In the genomic region with DNA sequence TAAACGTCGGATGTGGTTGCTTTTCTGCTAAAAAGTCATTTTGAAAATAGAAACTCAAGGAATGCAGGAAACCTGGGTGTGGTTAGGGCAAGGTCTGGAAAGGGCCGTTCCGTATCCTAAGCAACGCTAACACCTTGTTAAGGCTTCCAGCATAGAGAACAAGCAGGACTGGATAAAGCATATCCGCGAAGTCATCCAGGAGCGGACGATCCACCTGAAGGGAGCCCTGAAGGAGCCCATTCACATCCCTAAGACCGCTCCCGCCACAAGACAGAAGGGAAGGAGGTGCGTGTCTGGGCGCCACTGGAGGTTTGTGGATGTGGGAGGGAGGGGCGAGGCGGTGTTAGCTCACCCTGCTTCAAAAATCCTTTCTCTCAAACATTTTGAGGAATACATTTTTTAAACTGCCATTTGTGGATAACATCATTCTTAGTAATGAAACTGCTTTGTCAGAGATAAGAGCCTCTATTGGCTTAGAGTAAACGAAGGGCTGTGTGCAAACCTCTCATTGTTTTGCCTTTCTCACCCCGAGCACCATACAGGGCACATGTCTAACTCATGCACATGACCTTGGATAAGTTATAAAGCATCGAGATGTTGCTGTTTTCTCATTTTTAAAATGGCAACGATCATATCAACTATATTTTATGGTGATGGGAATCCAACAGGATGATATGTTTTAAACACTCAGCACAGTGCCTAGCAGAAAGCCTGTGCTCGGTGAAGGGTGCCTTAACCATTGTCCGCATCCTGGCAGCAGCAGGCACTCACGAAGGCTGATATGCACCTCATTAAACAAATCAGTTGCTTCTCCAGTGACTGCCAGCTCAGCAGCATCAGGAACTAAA, we compare ENCODE assay signal across 16 cellular contexts.
DNase-seq lines count a peak whose midpoint lies in the region; ATAC-seq, FAIRE-seq and TF ChIP-seq lines count a peak whose summit lies in the region.
"Had no signal": no experiment of that assay in that cellular context is flagged by ENCODE, and none has a peak within 500 bp of the region (broad histone marks: within the 10 kb centered on the region; RNA-seq: fewer than 3 reads in every experiment).

No MANE protein-coding gene starts in this region.

- H3K27ac Mint-ChIP-seq in CD4-positive, CD25-positive, alpha-beta regulatory T cell = peak overlapping the region in 2 of 3 donors; percentile 32 to 49
- H3K27ac Mint-ChIP-seq in T-cell = no peak overlapping the region

- TF ChIP-seq CTCF in PC-3 (conservative IDR thresholded peaks at IDR 0.05; ENCODE audit: low read depth, low read length) = no peak
- no peak for TF ChIP-seq CTCF in dorsolateral prefrontal cortex (IDR thresholded peaks at IDR 0.05 in 54 of 56, conservative IDR thresholded peaks at IDR 0.05 in 2 of 56; ENCODE audit: low read depth in 1 of 56, partially characterized antibody in 56 of 56)
- no peak for TF ChIP-seq CTCF in osteoblast (IDR thresholded peaks at IDR 0.05; ENCODE audit: extremely low read depth, low read depth, low read length)

- H3K4me1 Mint-ChIP-seq in CD4-positive, CD25-positive, alpha-beta regulatory T cell = peaks cover 9 to 26% (median 17%) of the 10 kb centered on the region in 4 donors
- H3K4me1 Mint-ChIP-seq in activated T-cell treated with anti-CD3 and anti-CD28 coated beads, Interleukin-2, amount 50 U/mL, for 4 hours (ENCODE audit: low read depth) = no peaks in the 10 kb centered on the region
- peaks cover 11 to 12% (median 12%) of the 10 kb centered on the region in 3 donors for H3K4me1 Mint-ChIP-seq in T-cell

- no peak overlapping the region for H2AFZ ChIP-seq in PC-3 (ENCODE audit: low read length)
- no peak overlapping the region for H2AFZ ChIP-seq in osteoblast (ENCODE audit: low read length)

- H3K4me1 ChIP-seq in CD4-positive, CD25-positive, alpha-beta regulatory T cell (ENCODE audit: control insufficient read depth, insufficient read depth, low read length, poor library complexity, severe bottlenecking) = no peaks in the 10 kb centered on the region
- H3K4me1 ChIP-seq in PC-3 (ENCODE audit: insufficient read depth, low read length) (peaks cover 37% of the 10 kb centered on the region), osteoblast (ENCODE audit: insufficient read depth, low read length) (peaks cover 34% of the 10 kb centered on the region)

- peaks cover 4% of the 10 kb centered on the region for H3K36me3 Mint-ChIP-seq in CD4-positive, CD25-positive, alpha-beta regulatory T cell
- no peaks in the 10 kb centered on the region for H3K36me3 Mint-ChIP-seq in activated T-cell treated with anti-CD3 and anti-CD28 coated beads, Interleukin-2, amount 50 U/mL, for 4 hours (ENCODE audit: insufficient read depth)
- no peaks in the 10 kb centered on the region for H3K36me3 Mint-ChIP-seq in T-cell

- DNase-seq in CD4-positive, CD25-positive, alpha-beta regulatory T cell = no peak
- peak; percentile 84 for DNase-seq in PC-3
- DNase-seq in dorsolateral prefrontal cortex = no peak
- no peak for DNase-seq in osteoblast (ENCODE audit: insufficient read length, low spot score, missing footprints)
- no peak for DNase-seq in hypothalamus (lab: John Stamatoyannopoulos, UW)
- no peak for DNase-seq in frontal cortex (ENCODE audit: low spot score in 2 of 2)
- DNase-seq in activated T-cell treated with anti-CD3 and anti-CD28 coated beads, Interleukin-2, amount 50 U/mL, for 4 hours = no peak
- no peak for DNase-seq in T-cell
- DNase-seq: activated CD4-positive, alpha-beta T cell treated with anti-CD3 and anti-CD28 coated beads for 4 hours; activated T-cell treated with anti-CD3 and anti-CD28 coated beads, Interleukin-2, amount 50 U/mL, for 1 hour; cortex of kidney; GOT3; NCI-H510A treated with DMSO at 0.1 percent for 48 hours; stimulated activated naive CD8-positive, alpha-beta T cell treated with anti-CD3 and anti-CD28 coated beads, Interleukin-15, Interleukin-2, amounts not matched to agents 100 U/mL and 50 U/mL, for 24 hours had no signal

- H3K79me2 ChIP-seq in PC-3 (ENCODE audit: low read length) = peaks cover 43% of the 10 kb centered on the region
- H3K79me2 ChIP-seq in osteoblast (ENCODE audit: insufficient read depth, low read length) = peaks cover 33% of the 10 kb centered on the region

- no peak for ATAC-seq in CD4-positive, CD25-positive, alpha-beta regulatory T cell (ENCODE audit: low read depth in 2 of 2)
- ATAC-seq in PC-3 = peak; percentile 82
- no peak for ATAC-seq in activated T-cell treated with anti-CD3 and anti-CD28 coated beads, Interleukin-2, amount 50 U/mL, for 4 hours
- no peak for ATAC-seq in T-cell (replicated peaks in 1 of 4)
- ATAC-seq: stimulated activated naive CD8-positive, alpha-beta T cell treated with anti-CD3 and anti-CD28 coated beads, Interleukin-15, Interleukin-2, amounts not matched to agents 100 U/mL and 50 U/mL, for 24 hours had no signal

- no peak overlapping the region for H3K4me3 ChIP-seq in CD4-positive, CD25-positive, alpha-beta regulatory T cell (ENCODE audit: low read depth, low read length)
- H3K4me3 ChIP-seq in PC-3 (ENCODE audit: low read length) (peak overlapping the region; percentile 35), dorsolateral prefrontal cortex (no peak overlapping the region), osteoblast (ENCODE audit: insufficient read depth, low read length) (no peak overlapping the region)

- intact Hi-C loops in PC-3 (cut with micrococcal nuclease) = loop anchor here (1.0 to 5.0 kb wide), 5 partner anchors 41 to 256 kb away; partner anchors contain the start of gene OTULIN
- intact Hi-C loops in dorsolateral prefrontal cortex (cut with DNase I) = no loop called here

- CTCF ChIA-PET in PC-3 (lab: Charles Lee) = interaction anchor here (1.0 kb wide), 1 partner anchor 243 kb away, joined by 4 read pairs; no protein-coding TSS in a partner anchor
- CTCF ChIA-PET in T-cell (lab: Charles Lee) = no interaction called here

- H3K9me3 ChIP-seq in CD4-positive, CD25-positive, alpha-beta regulatory T cell (ENCODE audit: control insufficient read depth in 2 of 2, low read length in 2 of 2) = no peaks in the 10 kb centered on the region
- H3K9me3 ChIP-seq in PC-3 (ENCODE audit: low read length) (no peaks in the 10 kb centered on the region), osteoblast (ENCODE audit: low read depth, low read length) (no peaks in the 10 kb centered on the region)
- H3K9me3 ChIP-seq: neutrophil had no signal

- H3K27me3 Mint-ChIP-seq in CD4-positive, CD25-positive, alpha-beta regulatory T cell = no peaks in the 10 kb centered on the region
- H3K27me3 Mint-ChIP-seq in activated T-cell treated with anti-CD3 and anti-CD28 coated beads, Interleukin-2, amount 50 U/mL, for 4 hours (ENCODE audit: low read depth) = no peaks in the 10 kb centered on the region
- H3K27me3 Mint-ChIP-seq in T-cell = no peaks in the 10 kb centered on the region
- H3K27me3 Mint-ChIP-seq: IgD-negative memory B cell had no signal

- H3K4me2 ChIP-seq in PC-3 (ENCODE audit: low read length) (peak overlapping the region; percentile 75), osteoblast (ENCODE audit: insufficient read depth, low read length) (peak overlapping the region; percentile 53)

- peaks cover 0 to 6% (median 1%) of the 10 kb centered on the region in 7 donors for H3K9me3 Mint-ChIP-seq in CD4-positive, CD25-positive, alpha-beta regulatory T cell
- peaks cover 4% of the 10 kb centered on the region for H3K9me3 Mint-ChIP-seq in activated T-cell treated with anti-CD3 and anti-CD28 coated beads, Interleukin-2, amount 50 U/mL, for 4 hours
- H3K9me3 Mint-ChIP-seq in T-cell = peaks cover 0 to 4% (median 0%) of the 10 kb centered on the region in 3 donors
- H3K9me3 Mint-ChIP-seq: IgD-negative memory B cell had no signal

- BruUV-seq in PC-3 (replicated peaks; lab: Mats Ljungman, UMichigan) = TSS peak; percentile 98

- peaks cover 19% of the 10 kb centered on the region for H3F3A ChIP-seq in PC-3 (ENCODE audit: low read length, unreplicated experiment)

- no peak overlapping the region for H3K4me3 Mint-ChIP-seq in CD4-positive, CD25-positive, alpha-beta regulatory T cell
- no peak overlapping the region for H3K4me3 Mint-ChIP-seq in activated T-cell treated with anti-CD3 and anti-CD28 coated beads, Interleukin-2, amount 50 U/mL, for 4 hours
- no peak overlapping the region for H3K4me3 Mint-ChIP-seq in T-cell
- H3K4me3 Mint-ChIP-seq: IgD-negative memory B cell had no signal

- no peaks in the 10 kb centered on the region for H3K36me3 ChIP-seq in CD4-positive, CD25-positive, alpha-beta regulatory T cell (ENCODE audit: control insufficient read depth, insufficient read depth, low read length)
- peaks cover 51% of the 10 kb centered on the region for H3K36me3 ChIP-seq in PC-3 (ENCODE audit: low read depth, low read length)
- H3K36me3 ChIP-seq in osteoblast (ENCODE audit: insufficient read depth, low read length) = peaks cover 59% of the 10 kb centered on the region

- H3K9me2 ChIP-seq in PC-3 (replicated peaks; ENCODE audit: low read length) = no peaks in the 10 kb centered on the region

- peak overlapping the region; percentile 56 for H3K9ac ChIP-seq in PC-3 (ENCODE audit: low read length)

- H3K27me3 ChIP-seq in CD4-positive, CD25-positive, alpha-beta regulatory T cell (ENCODE audit: control insufficient read depth, insufficient read depth, low read length) = no peaks in the 10 kb centered on the region
- H3K27me3 ChIP-seq in PC-3 (ENCODE audit: low read length) (no peaks in the 10 kb centered on the region), dorsolateral prefrontal cortex (no peaks in the 10 kb centered on the region), osteoblast (ENCODE audit: insufficient read depth, low read length) (no peaks in the 10 kb centered on the region)
- H3K27me3 ChIP-seq: neutrophil had no signal

- no peak overlapping the region for H3K27ac ChIP-seq in CD4-positive, CD25-positive, alpha-beta regulatory T cell (ENCODE audit: insufficient read depth, low read length, poor library complexity, severe bottlenecking)
- H3K27ac ChIP-seq in PC-3 (ENCODE audit: low read length) = peak overlapping the region; percentile 90
- H3K27ac ChIP-seq in dorsolateral prefrontal cortex = peak overlapping the region in 36 of 59 donors; percentile 0 to 76 (median 39)
- H3K27ac ChIP-seq in osteoblast (ENCODE audit: low read depth, low read length) = peak overlapping the region; percentile 83
- H3K27ac ChIP-seq: neutrophil had no signal

- POLR2A ChIA-PET in PC-3 (lab: Charles Lee; ENCODE audit: unreplicated experiment) (interaction anchor here (0.6 kb wide), 1 partner anchor 174 kb away, joined by 4 read pairs; no protein-coding TSS in a partner anchor), T-cell (lab: Charles Lee) (no interaction called here)

- H4K20me1 ChIP-seq in PC-3 (ENCODE audit: low read length) (no peaks in the 10 kb centered on the region), osteoblast (ENCODE audit: insufficient read depth, low read length) (peaks cover 3% of the 10 kb centered on the region)

- FAIRE-seq in frontal cortex (lab: Jason Lieb, UNC) = no peak

Comparison
In these comparisons a context has a peak if more than half of its experiments do, and no peak if none do; other contexts are left out.
1. H3K27ac Mint-ChIP-seq: peak in CD4-positive, CD25-positive, alpha-beta regulatory T cell (2 of 3); none in T-cell (0 of 2).